1 cellular context compared by ENCODE assay signal in genomic region chr17:19762515-19762961, GRCh38.
TF ChIP-seq lines count a peak whose summit lies in the region.

No MANE protein-coding gene starts in this region.

TF ChIP-seq in HCT116, 20 proteins besides CTCF, POLR2A, EP300 and RAD21 (continued from another document):
- TF ChIP-seq, protein P1, sequence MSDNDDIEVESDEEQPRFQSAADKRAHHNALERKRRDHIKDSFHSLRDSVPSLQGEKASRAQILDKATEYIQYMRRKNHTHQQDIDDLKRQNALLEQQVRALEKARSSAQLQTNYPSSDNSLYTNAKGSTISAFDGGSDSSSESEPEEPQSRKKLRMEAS (IDR thresholded peaks at IDR 0.05): no peak
- TF ChIP-seq CEBPB (IDR thresholded peaks at IDR 0.05; ENCODE audit: low read depth): no peak
- TF ChIP-seq, protein P2, sequence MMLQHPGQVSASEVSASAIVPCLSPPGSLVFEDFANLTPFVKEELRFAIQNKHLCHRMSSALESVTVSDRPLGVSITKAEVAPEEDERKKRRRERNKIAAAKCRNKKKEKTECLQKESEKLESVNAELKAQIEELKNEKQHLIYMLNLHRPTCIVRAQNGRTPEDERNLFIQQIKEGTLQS (IDR thresholded peaks at IDR 0.05): no peak
- TF ChIP-seq FOSL1 (IDR thresholded peaks at IDR 0.05; ENCODE audit: low read depth): no peak
